In genomic region chr10:23408330-23408976, GRCh38 we compare ENCODE assay signal across 18 cellular contexts. TPM values are rescaled to one million over a fixed set of nuclear protein-coding genes. Genes with fewer than 3 reads are reported as not detected.
A peak's percentile ranks its signal among the peaks of the same experiment; 100 is the strongest.
DNase-seq lines count a peak whose midpoint lies in the region; ATAC-seq, FAIRE-seq and TF ChIP-seq lines count a peak whose summit lies in the region.
"Had no signal": no experiment of that assay in that cellular context is flagged by ENCODE, and none has a peak within 500 bp of the region (broad histone marks: within the 10 kb centered on the region; RNA-seq: fewer than 3 reads in every experiment).

No MANE protein-coding gene starts in this region.

- DNase-seq in ELR (ENCODE audit: low read depth) (peak; percentile 41), NCI-H2171 treated with DMSO at 0.1 percent for 48 hours (lab: John Stamatoyannopoulos, UW) (peak; percentile 39), fibroblast of mammary gland (ENCODE audit: low read depth) (peak; percentile 67), psoas muscle (no peak), GM13977 (ENCODE audit: low spot score) (no peak), D721Med (ENCODE audit: insufficient read length, low spot score) (no peak)
- DNase-seq: activated CD8-positive, alpha-beta T cell treated with anti-CD3 and anti-CD28 coated beads, Interleukin-2, amount 10 ng/mL, durations not matched to agents 7 days and 5 days; activated T-cell treated with anti-CD3 and anti-CD28 coated beads, Interleukin-2, amount 50 U/mL, for 72 hours; DMS153; NCI-H1930; NCI-H510A; stimulated activated naive B cell treated with anti-CD40 and anti-IgM and Interleukin-4, amounts not matched to agents 10 μg/mL and 1 μg/mL and 100 μg/mL, for 72 hours; thyroid gland had no signal

- no peaks in the 10 kb centered on the region for H3K36me3 ChIP-seq in psoas muscle (ENCODE audit: insufficient read depth in 1 of 2, low read depth in 1 of 2)
- H3K36me3 ChIP-seq: thyroid gland had no signal

- no peak for TF ChIP-seq CTCF in fibroblast of mammary gland (conservative IDR thresholded peaks at IDR 0.05; ENCODE audit: control insufficient read depth, insufficient read depth, low read depth, low read length)
- no peak for TF ChIP-seq CTCF in psoas muscle (IDR thresholded peaks at IDR 0.05)
- TF ChIP-seq CTCF in GM13977 (IDR thresholded peaks at IDR 0.05; ENCODE audit: extremely low read depth, insufficient read depth, missing control alignments): no peak
- no peak for TF ChIP-seq CTCF in D721Med (IDR thresholded peaks at IDR 0.05; ENCODE audit: insufficient read depth, missing control alignments)

- H3K27me3 ChIP-seq in psoas muscle (ENCODE audit: insufficient read depth in 3 of 3, low read length in 2 of 3): no peaks in the 10 kb centered on the region
- H3K27me3 ChIP-seq: thyroid gland had no signal

- intact Hi-C loops in psoas muscle (cut with DNase I): no loop called here

- H3K9me3 ChIP-seq in psoas muscle: no peaks in the 10 kb centered on the region
- H3K9me3 ChIP-seq: thyroid gland had no signal

- H3K27ac ChIP-seq in psoas muscle: peak overlapping the region; percentile 72
- H3K27ac ChIP-seq: thyroid gland had no signal

- ATAC-seq in psoas muscle: peak in 3 of 4 donors; percentile 36 to 66 (median 53)
- no peak for ATAC-seq in GM18520 (IDR thresholded peaks at IDR 0.05; ENCODE audit: unreplicated experiment)
- ATAC-seq in HG02678 (IDR thresholded peaks at IDR 0.05; ENCODE audit: unreplicated experiment): no peak
- ATAC-seq: activated CD8-positive, alpha-beta T cell treated with anti-CD3 and anti-CD28 coated beads, Interleukin-2, amount 10 ng/mL, durations not matched to agents 7 days and 5 days; activated T-cell treated with anti-CD3 and anti-CD28 coated beads, Interleukin-2, amount 50 U/mL, for 72 hours; Right ventricle myocardium inferior; stimulated activated naive B cell treated with anti-CD40 and anti-IgM and Interleukin-4, amounts not matched to agents 10 μg/mL and 1 μg/mL and 100 μg/mL, for 72 hours had no signal

- no peak for FAIRE-seq in D721Med (lab: Jason Lieb, UNC)
- FAIRE-seq: bronchial epithelial cell, H54 had no signal

- no peak overlapping the region for H3K4me3 ChIP-seq in fibroblast of mammary gland (ENCODE audit: control insufficient read depth, low read depth, low read length)
- no peak overlapping the region for H3K4me3 ChIP-seq in psoas muscle
- H3K4me3 ChIP-seq: thyroid gland had no signal

- in situ Hi-C loops in GM13977 (cut with MboI; ENCODE audit: low pct_unique_long_range_greater_than_20kb, low sequenced_read_pairs, unreplicated experiment): no loop called here

- H3K4me1 ChIP-seq in psoas muscle: peaks cover 21% of the 10 kb centered on the region

- WGBS in psoas muscle, 3 donors: 56 to 74% (median 60%) methylated on average over 8 of the region's 8 CpGs

RNA-seq across cellular contexts. Expression of gene OTUD1, which starts 30.4 kb away (rescaled TPM):
- total RNA-seq in psoas muscle: 100 to 1,000 TPM in 2 of 4 donors, 10 to 100 TPM in 2; 19.7 to 165 (median 95.0) TPM
- 10 to 100 TPM in 1 of 3 donors, 1 to 10 TPM in 2; 1.9 to 73.1 (median 9.4) TPM for polyA plus RNA-seq in psoas muscle

Comparison
In these comparisons a context has a peak if more than half of its experiments do, and no peak if none do; other contexts are left out.
1. DNase-seq: peak in ELR (single experiment), NCI-H2171 treated with DMSO at 0.1 percent for 48 hours (single experiment) and fibroblast of mammary gland (single experiment); none in psoas muscle (0 of 2), GM13977 (single experiment) and D721Med (single experiment).
2. ATAC-seq: peak in psoas muscle (3 of 4); none in GM18520 (single experiment) and HG02678 (single experiment).